In the genomic region with DNA sequence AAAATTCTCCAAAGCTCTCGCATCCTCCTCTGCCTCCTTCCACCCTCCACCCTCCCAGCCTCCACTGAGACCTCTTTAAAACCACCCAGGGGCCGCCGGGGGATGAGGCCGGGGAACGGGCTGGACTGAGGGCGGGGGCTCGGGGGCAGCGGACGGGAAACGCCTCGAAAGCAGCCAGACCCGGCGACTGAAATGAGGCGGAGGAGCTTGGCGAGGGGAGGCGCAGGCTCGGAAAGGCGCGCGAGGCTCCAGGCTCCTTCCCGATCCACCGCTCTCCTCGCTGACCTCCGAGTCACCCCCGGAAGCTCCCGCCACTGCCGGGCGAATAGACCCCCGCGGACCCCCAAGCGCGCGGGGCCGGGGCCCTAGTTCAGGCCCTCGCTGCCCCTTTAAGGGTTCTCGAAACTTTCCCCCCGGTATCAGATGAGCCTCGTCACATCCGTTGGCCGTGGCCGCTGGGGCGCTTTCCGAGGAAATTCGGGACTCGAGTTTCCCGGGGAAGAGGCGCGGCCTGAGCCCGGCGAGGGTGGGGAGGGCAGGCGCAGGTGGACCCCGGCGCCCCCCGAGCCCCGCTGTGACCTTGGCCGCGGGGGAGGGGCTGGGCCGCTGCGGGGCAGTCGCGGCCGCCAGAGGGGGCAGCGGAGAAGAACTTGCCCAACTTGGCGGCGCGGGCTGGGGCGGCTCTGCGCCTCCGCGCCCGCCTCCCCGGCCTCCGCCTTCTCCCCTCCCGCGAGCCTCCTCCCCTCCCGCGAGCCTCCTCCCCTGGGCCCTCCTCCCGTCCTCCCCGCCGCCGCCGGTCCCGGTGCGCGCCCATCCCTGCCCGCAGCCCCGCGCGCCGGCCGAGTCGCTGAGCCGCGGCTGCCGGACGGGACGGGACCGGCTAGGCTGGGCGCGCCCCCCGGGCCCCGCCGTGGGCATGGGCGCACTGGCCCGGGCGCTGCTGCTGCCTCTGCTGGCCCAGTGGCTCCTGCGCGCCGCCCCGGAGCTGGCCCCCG, we compare ENCODE assay signal across 8 cellular contexts. TPM values are rescaled to one million over a fixed set of nuclear protein-coding genes. Genes with fewer than 3 reads are reported as not detected.
DNase-seq lines count a peak whose midpoint lies in the region; ATAC-seq and TF ChIP-seq lines count a peak whose summit lies in the region.

A gene (plus strand): TSS at position 813 of the 995 bp plus-strand sequence. CDS start 104 bp downstream, at position 917.

- peaks cover 13 to 41% (median 29%) of the 10 kb centered on the region in 11 experiments for H3K27me3 ChIP-seq in BLaER1 treated with 17β-estradiol and CSF1 and Interleukin-3, amounts not matched to agents 10 nM and 100 nM
- H3K27me3 ChIP-seq in naive thymus-derived CD4-positive, alpha-beta T cell (ENCODE audit: control insufficient read depth in 2 of 2, insufficient read depth in 2 of 2, low read length in 2 of 2) = no peaks in the 10 kb centered on the region

- peak; percentile 33 for DNase-seq in NCI-H345 treated with DMSO at 0.1 percent for 48 hours (lab: John Stamatoyannopoulos, UW; ENCODE audit: unreplicated experiment)
- DNase-seq in activated T-helper 1 cell treated with anti-CD3 and anti-CD28 coated beads, Interleukin-12 subunit alpha, Interleukin-12 subunit beta, Interleukin-2, Interleukin-4 antibody, amounts not matched to agents 30 ng/mL and 10 ng/mL and 1 ng/mL, durations not matched to agents 14 hours and 24 hours and 36 hours (ENCODE audit: low spot score) = peak; percentile 49
- peak; percentile 70 for DNase-seq in fibroblast of the aortic adventitia (ENCODE audit: low read depth)
- DNase-seq in naive thymus-derived CD4-positive, alpha-beta T cell = peak in 7 of 9 donors; percentile 2 to 61 (median 6)

- H3K4me3 Mint-ChIP-seq in activated T-helper 1 cell treated with anti-CD3 and anti-CD28 coated beads, Interleukin-12 subunit alpha, Interleukin-12 subunit beta, Interleukin-2, Interleukin-4 antibody, amounts not matched to agents 30 ng/mL and 10 ng/mL and 1 ng/mL, durations not matched to agents 14 hours and 24 hours and 36 hours = peak within 1 kb of the TSS; percentile 83
- peak within 1 kb of the TSS; percentile 63 to 88 (median 75) for H3K4me3 Mint-ChIP-seq in naive thymus-derived CD4-positive, alpha-beta T cell

- POLR2A ChIA-PET in naive thymus-derived CD4-positive, alpha-beta T cell (lab: Charles Lee) = no interaction called here

- peaks cover 52% of the 10 kb centered on the region for H3K27me3 Mint-ChIP-seq in activated T-helper 1 cell treated with anti-CD3 and anti-CD28 coated beads, Interleukin-12 subunit alpha, Interleukin-12 subunit beta, Interleukin-2, Interleukin-4 antibody, amounts not matched to agents 30 ng/mL and 10 ng/mL and 1 ng/mL, durations not matched to agents 14 hours and 24 hours and 36 hours (ENCODE audit: insufficient read depth)
- peaks cover 52 to 61% (median 56%) of the 10 kb centered on the region in 5 donors for H3K27me3 Mint-ChIP-seq in naive thymus-derived CD4-positive, alpha-beta T cell

- peak within 1 kb of the TSS; percentile 73 to 88 (median 79) for H3K27ac ChIP-seq in BLaER1 treated with 17β-estradiol and CSF1 and Interleukin-3, amounts not matched to agents 10 nM and 100 nM
- H3K27ac ChIP-seq in naive thymus-derived CD4-positive, alpha-beta T cell (ENCODE audit: low read depth, low read length) = no peak within 1 kb of the TSS

- H3K9me3 Mint-ChIP-seq in activated T-helper 1 cell treated with anti-CD3 and anti-CD28 coated beads, Interleukin-12 subunit alpha, Interleukin-12 subunit beta, Interleukin-2, Interleukin-4 antibody, amounts not matched to agents 30 ng/mL and 10 ng/mL and 1 ng/mL, durations not matched to agents 14 hours and 24 hours and 36 hours = no peaks in the 10 kb centered on the region
- no peaks in the 10 kb centered on the region for H3K9me3 Mint-ChIP-seq in naive thymus-derived CD4-positive, alpha-beta T cell

- peak within 1 kb of the TSS; percentile 96 to 100 (median 99) for H3K4me2 ChIP-seq in BLaER1 treated with 17β-estradiol and CSF1 and Interleukin-3, amounts not matched to agents 10 nM and 100 nM

- no peaks in the 10 kb centered on the region for H3K36me3 ChIP-seq in BLaER1 treated with 17β-estradiol and CSF1 and Interleukin-3, amounts not matched to agents 10 nM and 100 nM
- no peaks in the 10 kb centered on the region for H3K36me3 ChIP-seq in naive thymus-derived CD4-positive, alpha-beta T cell (ENCODE audit: control insufficient read depth in 2 of 3, insufficient read depth in 3 of 3, low read length in 3 of 3)

- CTCF ChIA-PET in naive thymus-derived CD4-positive, alpha-beta T cell (lab: Charles Lee) = no interaction called here

- H3K27ac Mint-ChIP-seq in activated T-helper 1 cell treated with anti-CD3 and anti-CD28 coated beads, Interleukin-12 subunit alpha, Interleukin-12 subunit beta, Interleukin-2, Interleukin-4 antibody, amounts not matched to agents 30 ng/mL and 10 ng/mL and 1 ng/mL, durations not matched to agents 14 hours and 24 hours and 36 hours = peak within 1 kb of the TSS; percentile 33
- no peak within 1 kb of the TSS for H3K27ac Mint-ChIP-seq in naive thymus-derived CD4-positive, alpha-beta T cell

- peaks cover 11% of the 10 kb centered on the region for H3K4me1 Mint-ChIP-seq in activated T-helper 1 cell treated with anti-CD3 and anti-CD28 coated beads, Interleukin-12 subunit alpha, Interleukin-12 subunit beta, Interleukin-2, Interleukin-4 antibody, amounts not matched to agents 30 ng/mL and 10 ng/mL and 1 ng/mL, durations not matched to agents 14 hours and 24 hours and 36 hours (ENCODE audit: low read depth)
- H3K4me1 Mint-ChIP-seq in naive thymus-derived CD4-positive, alpha-beta T cell = peaks cover 3 to 23% (median 16%) of the 10 kb centered on the region in 7 donors

- peak; percentile 62 for ATAC-seq in GM19463 (IDR thresholded peaks at IDR 0.05; ENCODE audit: unreplicated experiment)
- peak; percentile 81 for ATAC-seq in naive thymus-derived CD4-positive, alpha-beta T cell
- ATAC-seq in GM19455 (IDR thresholded peaks at IDR 0.05; ENCODE audit: unreplicated experiment) = no peak

- H4K20me1 ChIP-seq in BLaER1 treated with 17β-estradiol and CSF1 and Interleukin-3, amounts not matched to agents 10 nM and 100 nM = peaks cover 0 to 4% (median 0%) of the 10 kb centered on the region in 11 experiments; a peak in 2 of 22 replicates

- H3K9me3 ChIP-seq in BLaER1 treated with 17β-estradiol and CSF1 and Interleukin-3, amounts not matched to agents 10 nM and 100 nM (replicated peaks in 1 of 11) = no peaks in the 10 kb centered on the region
- no peaks in the 10 kb centered on the region for H3K9me3 ChIP-seq in naive thymus-derived CD4-positive, alpha-beta T cell (ENCODE audit: control insufficient read depth in 2 of 3, low read length in 3 of 3)

- peak; percentile 55 for TF ChIP-seq CTCF in fibroblast of the aortic adventitia (IDR thresholded peaks at IDR 0.05; ENCODE audit: insufficient read depth, low read length)
- no peak for TF ChIP-seq CTCF in subcutaneous adipose tissue (IDR thresholded peaks at IDR 0.05; ENCODE audit: low read depth)

- peaks cover 0 to 21% (median 14%) of the 10 kb centered on the region in 10 experiments; a peak in 14 of 20 replicates for H3K4me1 ChIP-seq in BLaER1 treated with 17β-estradiol and CSF1 and Interleukin-3, amounts not matched to agents 10 nM and 100 nM
- H3K4me1 ChIP-seq in naive thymus-derived CD4-positive, alpha-beta T cell (ENCODE audit: control insufficient read depth in 2 of 2, insufficient read depth in 2 of 2, low read length in 2 of 2) = no peaks in the 10 kb centered on the region

- H3K9ac ChIP-seq in BLaER1 treated with 17β-estradiol and CSF1 and Interleukin-3, amounts not matched to agents 10 nM and 100 nM = peak within 1 kb of the TSS; percentile 75 to 93 (median 83)

- no peaks in the 10 kb centered on the region for H3K36me3 Mint-ChIP-seq in activated T-helper 1 cell treated with anti-CD3 and anti-CD28 coated beads, Interleukin-12 subunit alpha, Interleukin-12 subunit beta, Interleukin-2, Interleukin-4 antibody, amounts not matched to agents 30 ng/mL and 10 ng/mL and 1 ng/mL, durations not matched to agents 14 hours and 24 hours and 36 hours (ENCODE audit: low read depth)
- H3K36me3 Mint-ChIP-seq in naive thymus-derived CD4-positive, alpha-beta T cell = no peaks in the 10 kb centered on the region

- H3K4me3 ChIP-seq in BLaER1 treated with 17β-estradiol and CSF1 and Interleukin-3, amounts not matched to agents 10 nM and 100 nM = peak within 1 kb of the TSS; percentile 70 to 88 (median 78)
- H3K4me3 ChIP-seq in fibroblast of the aortic adventitia (ENCODE audit: low read depth, low read length) = peak within 1 kb of the TSS; percentile 79
- H3K4me3 ChIP-seq in naive thymus-derived CD4-positive, alpha-beta T cell (ENCODE audit: low read length) = no peak within 1 kb of the TSS

- intact Hi-C loops in activated T-helper 1 cell treated with anti-CD3 and anti-CD28 coated beads, Interleukin-12 subunit alpha, Interleukin-12 subunit beta, Interleukin-2, Interleukin-4 antibody, amounts not matched to agents 30 ng/mL and 10 ng/mL and 1 ng/mL, durations not matched to agents 14 hours and 24 hours and 36 hours (cut with micrococcal nuclease) = no loop called here
- intact Hi-C loops in naive thymus-derived CD4-positive, alpha-beta T cell (cut with micrococcal nuclease) = loop anchor here in 1 of 2 donors (2.0 kb wide), 1 partner anchor 55 kb away; no protein-coding TSS in a partner anchor

RNA-seq across cellular contexts. Expression of the gene that starts here (rescaled TPM):
- total RNA-seq in activated T-helper 1 cell treated with anti-CD3 and anti-CD28 coated beads, Interleukin-12 subunit alpha, Interleukin-12 subunit beta, Interleukin-2, Interleukin-4 antibody, amounts not matched to agents 30 ng/mL and 10 ng/mL and 1 ng/mL, durations not matched to agents 14 hours and 24 hours and 36 hours = 0.81 and 1.8 TPM in 2 replicates
- total RNA-seq in fibroblast of the aortic adventitia (ENCODE audit: low replicate concordance) (122 and 127 TPM in 2 replicates), subcutaneous adipose tissue (10 to 100 TPM; 31.1 to 37.7 (median 33.5) TPM)
- total RNA-seq in naive thymus-derived CD4-positive, alpha-beta T cell = 1 to 10 TPM in 3 of 5 experiments, under 1 TPM in 1, not detected in 1; 0.03 to 3.6 (median 1.3) TPM
- 1 to 10 TPM in 1 of 2 donors, under 1 TPM in 1; 0.21 to 1.0 TPM for polyA plus RNA-seq in naive thymus-derived CD4-positive, alpha-beta T cell

Comparison
In these comparisons a context has a peak if more than half of its experiments do, and no peak if none do; other contexts are left out.
1. RNA of the gene that starts here (total RNA-seq): 122 to 127 TPM in fibroblast of the aortic adventitia and 31.1 to 37.7 TPM in subcutaneous adipose tissue; 0.81 to 1.8 TPM in activated T-helper 1 cell treated with anti-CD3 and anti-CD28 coated beads, Interleukin-12 subunit alpha, Interleukin-12 subunit beta, Interleukin-2, Interleukin-4 antibody, amounts not matched to agents 30 ng/mL and 10 ng/mL and 1 ng/mL, durations not matched to agents 14 hours and 24 hours and 36 hours and 0.03 to 3.6 TPM in naive thymus-derived CD4-positive, alpha-beta T cell; every median in the first group is over 4 times any median in the second.
2. DNase-seq: peak in every context shown above with its lines; median percentile 70 in fibroblast of the aortic adventitia; 49 in activated T-helper 1 cell treated with anti-CD3 and anti-CD28 coated beads, Interleukin-12 subunit alpha, Interleukin-12 subunit beta, Interleukin-2, Interleukin-4 antibody, amounts not matched to agents 30 ng/mL and 10 ng/mL and 1 ng/mL, durations not matched to agents 14 hours and 24 hours and 36 hours; 33 in NCI-H345 treated with DMSO at 0.1 percent for 48 hours; 6 in naive thymus-derived CD4-positive, alpha-beta T cell.